Comparison of ENCODE assay signal across 22 cellular contexts in genomic region chr17:79820959-79821330, GRCh38. TPM values are rescaled to one million over a fixed set of nuclear protein-coding genes. Genes with fewer than 3 reads are reported as not detected.
DNase-seq lines count a peak whose midpoint lies in the region; ATAC-seq, FAIRE-seq and TF ChIP-seq lines count a peak whose summit lies in the region.
"Had no signal": no experiment of that assay in that cellular context is flagged by ENCODE, and none has a peak within 500 bp of the region (broad histone marks: within the 10 kb centered on the region; RNA-seq: fewer than 3 reads in every experiment).

No MANE protein-coding gene starts in this region.

- no peak for TF ChIP-seq EP300 in HepG2 (IDR thresholded peaks at IDR 0.05; ENCODE audit: low read depth in 2 of 2, low read length in 2 of 2)
- no peak for TF ChIP-seq EP300 in HepG2 (CRISPR knock-in tag; IDR thresholded peaks at IDR 0.05; ENCODE audit: borderline replicate concordance)

- no TSS peak for BruUV-seq in HepG2 (replicated peaks; lab: Mats Ljungman, UMichigan)

- TF ChIP-seq CTCF in right atrium auricular region (IDR thresholded peaks at IDR 0.05) (no peak), HepG2 (CRISPR knock-in tag; IDR thresholded peaks at IDR 0.05) (no peak), right lobe of liver (IDR thresholded peaks at IDR 0.05) (no peak)

- peaks cover 0 to 5% of the 10 kb centered on the region in 2 donors for H3K27me3 ChIP-seq in right atrium auricular region
- peaks cover 3 to 33% of the 10 kb centered on the region in 2 experiments; a peak in 4 of 5 replicates for H3K27me3 ChIP-seq in HepG2 (ENCODE audit: control insufficient read depth in 1 of 2, insufficient read depth in 2 of 2, low read length in 2 of 2)
- H3K27me3 ChIP-seq in right lobe of liver: no peaks in the 10 kb centered on the region

- peak overlapping the region; percentile 70 for H3K4me2 ChIP-seq in HepG2 (ENCODE audit: low read depth, low read length)
- H3K4me2 ChIP-seq: A549; BLaER1 treated with 17β-estradiol and CSF1 and Interleukin-3, amounts not matched to agents 10 nM and 100 nM had no signal

- WGBS in HepG2 (ENCODE audit: low lambda C conversion rate): 24% methylated on average over 4 of the region's 4 CpGs
- 81% methylated on average over 4 of the region's 4 CpGs for WGBS in right lobe of liver (ENCODE audit: insufficient coverage, low coverage, low lambda C conversion rate, missing lambda C conversion rate)

- no peak for FAIRE-seq in HepG2 (lab: Jason Lieb, UNC)
- FAIRE-seq: A549, D721Med, G401.6, GM12891, GM19239 had no signal

- H2AFZ ChIP-seq in HepG2 (ENCODE audit: low read length): no peak overlapping the region

- H3K4me1 ChIP-seq in right atrium auricular region: peaks cover 0 to 26% of the 10 kb centered on the region in 2 donors
- peaks cover 83% of the 10 kb centered on the region for H3K4me1 ChIP-seq in HepG2 (ENCODE audit: insufficient read depth, low read length)
- peaks cover 0 to 19% (median 0%) of the 10 kb centered on the region in 4 donors for H3K4me1 ChIP-seq in right lobe of liver
- H3K4me1 ChIP-seq: A549 had no signal

- CTCF ChIA-PET in activated naive CD4-positive, alpha-beta T cell treated with anti-CD3 and anti-CD28 coated beads for 36 hours (lab: Charles Lee): interaction anchor here (1.7 kb wide), 1 partner anchor 9 kb away, joined by 4 read pairs; no protein-coding TSS in a partner anchor
- CTCF ChIA-PET in HepG2 (lab: Yijun Ruan, JAX; ENCODE audit: low intra/inter-chr PET ratio, low total read pairs): interaction anchor here (1.6 kb wide), 1 partner anchor 171 kb away, joined by 3 read pairs; no protein-coding TSS in a partner anchor

- in situ Hi-C loops in HepG2 (cut with HindIII; ENCODE audit: extremely low pct_ligation_motif_present, low pct_unique_long_range_greater_than_20kb): no loop called here

- H3K27me3 Mint-ChIP-seq in activated naive CD4-positive, alpha-beta T cell treated with anti-CD3 and anti-CD28 coated beads, Interleukin-2, amount 50 U/mL, for 24 hours: peaks cover 11% of the 10 kb centered on the region
- peaks cover 12% of the 10 kb centered on the region for H3K27me3 Mint-ChIP-seq in activated naive CD4-positive, alpha-beta T cell treated with anti-CD3 and anti-CD28 coated beads for 36 hours (ENCODE audit: low read depth)

- intact Hi-C loops in activated naive CD4-positive, alpha-beta T cell treated with anti-CD3 and anti-CD28 coated beads for 36 hours (cut with micrococcal nuclease): no loop called here
- intact Hi-C loops in cardiac septum (cut with DNase I) (no loop called here), HepG2 (cut with micrococcal nuclease; ENCODE audit: unreplicated experiment) (no loop called here), right lobe of liver (cut with DNase I) (no loop called here)

- no peak for TF ChIP-seq RAD21 in HepG2 (CRISPR knock-in tag; IDR thresholded peaks at IDR 0.05)

- H3K79me2 ChIP-seq in HepG2 (ENCODE audit: insufficient read depth, low read length): no peaks in the 10 kb centered on the region

- H3K4me3 ChIP-seq in right atrium auricular region: no peak overlapping the region
- no peak overlapping the region for H3K4me3 ChIP-seq in HepG2 (replicated peaks in 1 of 3; ENCODE audit: insufficient read depth in 1 of 3, low read depth in 2 of 3, low read length in 3 of 3)
- no peak overlapping the region for H3K4me3 ChIP-seq in right lobe of liver
- H3K4me3 ChIP-seq: A549; BLaER1 treated with 17β-estradiol and CSF1 and Interleukin-3, amounts not matched to agents 10 nM and 100 nM had no signal

- H3K27ac ChIP-seq in right atrium auricular region (peak overlapping the region; percentile 77 to 88), HepG2 (ENCODE audit: extremely low read length, insufficient read depth, low read length) (peak overlapping the region; percentile 78), right lobe of liver (no peak overlapping the region)
- H3K27ac ChIP-seq: 22Rv1; A549; BLaER1 treated with 17β-estradiol and CSF1 and Interleukin-3, amounts not matched to agents 10 nM and 100 nM; C4-2B had no signal

- no peaks in the 10 kb centered on the region for H4K20me1 ChIP-seq in HepG2 (ENCODE audit: insufficient read depth, low read length)

- H3K9ac ChIP-seq in HepG2 (ENCODE audit: insufficient read depth, low read depth, low read length): no peak overlapping the region
- H3K9ac ChIP-seq: BLaER1 treated with 17β-estradiol and CSF1 and Interleukin-3, amounts not matched to agents 10 nM and 100 nM had no signal

- H3K36me3 ChIP-seq in right atrium auricular region (no peaks in the 10 kb centered on the region), HepG2 (replicated peaks in 1 of 2; ENCODE audit: control insufficient read depth in 1 of 2, insufficient read depth in 2 of 2, low read length in 2 of 2) (no peaks in the 10 kb centered on the region), right lobe of liver (no peaks in the 10 kb centered on the region)
- H3K36me3 ChIP-seq: BLaER1 treated with 17β-estradiol and CSF1 and Interleukin-3, amounts not matched to agents 10 nM and 100 nM had no signal

- no peak for TF ChIP-seq POLR2A in HepG2 (IDR thresholded peaks at IDR 0.05; ENCODE audit: insufficient read depth in 1 of 2, low read depth in 2 of 2, low read length in 2 of 2)
- TF ChIP-seq POLR2A in right lobe of liver (IDR thresholded peaks at IDR 0.05): no peak

- peaks cover 4% of the 10 kb centered on the region for H3K4me1 Mint-ChIP-seq in activated naive CD4-positive, alpha-beta T cell treated with anti-CD3 and anti-CD28 coated beads, Interleukin-2, amount 50 U/mL, for 24 hours
- H3K4me1 Mint-ChIP-seq in activated naive CD4-positive, alpha-beta T cell treated with anti-CD3 and anti-CD28 coated beads for 36 hours (ENCODE audit: low read depth): no peaks in the 10 kb centered on the region

- ATAC-seq in HepG2 (peak; percentile 12; the same call in 1 of the 3 replicates), right lobe of liver (no peak)
- ATAC-seq: A549; CD8-positive, alpha-beta T cell had no signal

- DNase-seq in activated naive CD4-positive, alpha-beta T cell treated with anti-CD3 and anti-CD28 coated beads for 36 hours: no peak
- DNase-seq in right atrium auricular region (ENCODE audit: low spot score): no peak
- DNase-seq in cardiac septum (ENCODE audit: low spot score): no peak
- no peak for DNase-seq in HepG2 (ENCODE audit: low spot score)
- DNase-seq in right lobe of liver: no peak
- DNase-seq: AML-193; Caco-2; Calu3; CD4-positive, alpha-beta T cell; CD8-positive, alpha-beta T cell; DMS79 treated with DMSO at 0.1 percent for 48 hours; GF-D8 had no signal

- peak overlapping the region; percentile 68 for H3K27ac Mint-ChIP-seq in activated naive CD4-positive, alpha-beta T cell treated with anti-CD3 and anti-CD28 coated beads, Interleukin-2, amount 50 U/mL, for 24 hours
- no peak overlapping the region for H3K27ac Mint-ChIP-seq in activated naive CD4-positive, alpha-beta T cell treated with anti-CD3 and anti-CD28 coated beads for 36 hours
- H3K27ac Mint-ChIP-seq: B cell; CD4-positive, alpha-beta T cell; CD8-positive, alpha-beta T cell had no signal

- no peaks in the 10 kb centered on the region for H3K36me3 Mint-ChIP-seq in activated naive CD4-positive, alpha-beta T cell treated with anti-CD3 and anti-CD28 coated beads, Interleukin-2, amount 50 U/mL, for 24 hours
- H3K36me3 Mint-ChIP-seq in activated naive CD4-positive, alpha-beta T cell treated with anti-CD3 and anti-CD28 coated beads for 36 hours (ENCODE audit: low read depth): no peaks in the 10 kb centered on the region
- H3K36me3 Mint-ChIP-seq: CD8-positive, alpha-beta T cell had no signal

- H3K4me3 Mint-ChIP-seq in activated naive CD4-positive, alpha-beta T cell treated with anti-CD3 and anti-CD28 coated beads, Interleukin-2, amount 50 U/mL, for 24 hours: no peak overlapping the region
- no peak overlapping the region for H3K4me3 Mint-ChIP-seq in activated naive CD4-positive, alpha-beta T cell treated with anti-CD3 and anti-CD28 coated beads for 36 hours
- H3K4me3 Mint-ChIP-seq: B cell; CD4-positive, alpha-beta T cell; CD8-positive, alpha-beta T cell had no signal

- POLR2A ChIA-PET in HepG2 (lab: Yijun Ruan, JAX): interaction anchor here (0.6 to 16.5 kb wide), 11 partner anchors 8 to 172 kb away, joined by 3 to 274 read pairs (median 6); partner anchors contain the start of genes CBX4 and CBX8

- H3K9me3 Mint-ChIP-seq in activated naive CD4-positive, alpha-beta T cell treated with anti-CD3 and anti-CD28 coated beads, Interleukin-2, amount 50 U/mL, for 24 hours: no peaks in the 10 kb centered on the region
- H3K9me3 Mint-ChIP-seq in activated naive CD4-positive, alpha-beta T cell treated with anti-CD3 and anti-CD28 coated beads for 36 hours: no peaks in the 10 kb centered on the region
- H3K9me3 Mint-ChIP-seq: CD4-positive, alpha-beta T cell; CD8-positive, alpha-beta T cell had no signal

- H3K9me3 ChIP-seq in right atrium auricular region (no peaks in the 10 kb centered on the region), HepG2 (ENCODE audit: low read length) (no peaks in the 10 kb centered on the region), right lobe of liver (no peaks in the 10 kb centered on the region)
- H3K9me3 ChIP-seq: A549; BLaER1 treated with 17β-estradiol and CSF1 and Interleukin-3, amounts not matched to agents 10 nM and 100 nM; Caco-2 had no signal

RNA-seq across cellular contexts. Expression of gene CBX4, which starts 18.3 kb away (rescaled TPM):
- 10 to 100 TPM; 22.7 to 26.3 TPM for total RNA-seq in activated naive CD4-positive, alpha-beta T cell treated with anti-CD3 and anti-CD28 coated beads for 36 hours
- total RNA-seq in right atrium auricular region (10 to 100 TPM; 22.8 to 24.3 TPM), cardiac septum (23.8 TPM), HepG2 (2016; rRNA removed; fragmentation: Illumina TruSeq; extraction: Trizol) (17.1 and 25.8 TPM in 2 replicates), right lobe of liver (10 to 100 TPM in 5 of 6 experiments, 1 to 10 TPM in 1; 8.9 to 21.9 (median 15.1) TPM)
- 4.7 and 4.8 TPM in 2 replicates for total RNA-seq in HepG2 (2016; cell fraction: cytosol; rRNA removed; fragmentation: Illumina TruSeq; extraction: Trizol; ENCODE audit: low read depth)
- 17.7 and 25.2 TPM in 2 replicates for total RNA-seq in HepG2 (2016; cell fraction: insoluble cytoplasmic fraction; rRNA removed; fragmentation: Illumina TruSeq; extraction: Trizol)
- 13.9 and 15.1 TPM in 2 replicates for total RNA-seq in HepG2 (2016; cell fraction: membrane; rRNA removed; fragmentation: Illumina TruSeq; extraction: Trizol)
- total RNA-seq in HepG2 (2016; cell fraction: nucleus; rRNA removed; fragmentation: Illumina TruSeq; extraction: Trizol): 18.5 and 22.8 TPM in 2 replicates
- polyA plus RNA-seq in HepG2 (2011; rRNA removed): 50.8 and 61.1 TPM in 2 replicates
- 31.1 and 45.6 TPM in 2 replicates for polyA plus RNA-seq in HepG2 (2011; cell fraction: cytosol; rRNA removed)
- 117 and 122 TPM in 2 replicates for polyA plus RNA-seq in HepG2 (2011; cell fraction: nucleus; rRNA removed)
- 27.9 and 32.4 TPM in 2 replicates for polyA plus RNA-seq in HepG2 (2012)
- polyA plus RNA-seq in HepG2 (2016; cell fraction: cytosol; fragmentation: Illumina TruSeq; extraction: Trizol; ENCODE audit: low read depth): 3.7 and 4.2 TPM in 2 replicates
- polyA plus RNA-seq in HepG2 (2016; cell fraction: insoluble cytoplasmic fraction; fragmentation: Illumina TruSeq; extraction: Trizol; ENCODE audit: low read depth): 29.4 and 33.0 TPM in 2 replicates
- 11.7 and 12.5 TPM in 2 replicates for polyA plus RNA-seq in HepG2 (2016; cell fraction: membrane; fragmentation: Illumina TruSeq; extraction: Trizol; ENCODE audit: low read depth)
- polyA plus RNA-seq in HepG2 (2016; cell fraction: nucleus; fragmentation: Illumina TruSeq; extraction: Trizol; ENCODE audit: insufficient read depth, low read depth): 60.4 and 60.8 TPM in 2 replicates
- polyA minus RNA-seq in HepG2 (2011; rRNA and poly(A)+ RNA removed; ENCODE audit: low replicate concordance): 17.1 and 51.0 TPM in 2 replicates
- polyA minus RNA-seq in HepG2 (2011; cell fraction: cytosol; rRNA and poly(A)+ RNA removed): 33.1 and 38.6 TPM in 2 replicates
- 17.8 and 25.2 TPM in 2 replicates for polyA minus RNA-seq in HepG2 (2011; cell fraction: nucleus; rRNA and poly(A)+ RNA removed)

RNA-seq across cellular contexts. Expression of gene CBX8, which starts 24.1 kb away (rescaled TPM):
- 1 to 10 TPM; 3.8 to 3.9 TPM for total RNA-seq in activated naive CD4-positive, alpha-beta T cell treated with anti-CD3 and anti-CD28 coated beads for 36 hours
- total RNA-seq in right atrium auricular region: 1 to 10 TPM; 2.7 to 3.0 TPM
- total RNA-seq in cardiac septum: 5.7 TPM
- 12.0 and 12.6 TPM in 2 replicates for total RNA-seq in HepG2 (2016; rRNA removed; fragmentation: Illumina TruSeq; extraction: Trizol)
- 1.3 and 2.4 TPM in 2 replicates for total RNA-seq in HepG2 (2016; cell fraction: cytosol; rRNA removed; fragmentation: Illumina TruSeq; extraction: Trizol; ENCODE audit: low read depth)
- 12.8 and 13.5 TPM in 2 replicates for total RNA-seq in HepG2 (2016; cell fraction: insoluble cytoplasmic fraction; rRNA removed; fragmentation: Illumina TruSeq; extraction: Trizol)
- 4.8 and 5.6 TPM in 2 replicates for total RNA-seq in HepG2 (2016; cell fraction: membrane; rRNA removed; fragmentation: Illumina TruSeq; extraction: Trizol)
- 5.7 and 8.6 TPM in 2 replicates for total RNA-seq in HepG2 (2016; cell fraction: nucleus; rRNA removed; fragmentation: Illumina TruSeq; extraction: Trizol)
- 0.34 and 0.76 TPM in 2 replicates for polyA plus RNA-seq in HepG2 (2011; rRNA removed)
- polyA plus RNA-seq in HepG2 (2011; cell fraction: cytosol; rRNA removed): 0.72 and 0.99 TPM in 2 replicates
- 3.4 and 5.0 TPM in 2 replicates for polyA plus RNA-seq in HepG2 (2011; cell fraction: nucleus; rRNA removed)
- polyA plus RNA-seq in HepG2 (2012): 7.4 and 7.7 TPM in 2 replicates
- polyA plus RNA-seq in HepG2 (2016; cell fraction: cytosol; fragmentation: Illumina TruSeq; extraction: Trizol; ENCODE audit: low read depth): 0.54 and 0.80 TPM in 2 replicates
- polyA plus RNA-seq in HepG2 (2016; cell fraction: insoluble cytoplasmic fraction; fragmentation: Illumina TruSeq; extraction: Trizol; ENCODE audit: low read depth): 10.9 and 11.0 TPM in 2 replicates
- polyA plus RNA-seq in HepG2 (2016; cell fraction: membrane; fragmentation: Illumina TruSeq; extraction: Trizol; ENCODE audit: low read depth): 1.4 TPM in 2 replicates
- 15.7 and 18.7 TPM in 2 replicates for polyA plus RNA-seq in HepG2 (2016; cell fraction: nucleus; fragmentation: Illumina TruSeq; extraction: Trizol; ENCODE audit: insufficient read depth, low read depth)
- 1.2 and 1.6 TPM in 2 replicates for polyA minus RNA-seq in HepG2 (2011; rRNA and poly(A)+ RNA removed; ENCODE audit: low replicate concordance)
- polyA minus RNA-seq in HepG2 (2011; cell fraction: cytosol; rRNA and poly(A)+ RNA removed): 1.8 and 1.9 TPM in 2 replicates
- polyA minus RNA-seq in HepG2 (2011; cell fraction: nucleus; rRNA and poly(A)+ RNA removed): 0.77 and 0.87 TPM in 2 replicates
- total RNA-seq in right lobe of liver: 1 to 10 TPM; 1.2 to 4.7 (median 2.0) TPM

RNA-seq across cellular contexts. Expression of gene CBX2, which starts 43.0 kb away (rescaled TPM):
- total RNA-seq in activated naive CD4-positive, alpha-beta T cell treated with anti-CD3 and anti-CD28 coated beads for 36 hours: 1 to 10 TPM; 5.2 to 5.8 TPM
- total RNA-seq in right atrium auricular region (1 to 10 TPM; 1.0 to 1.7 TPM), cardiac septum (3.5 TPM), HepG2 (2016; rRNA removed; fragmentation: Illumina TruSeq; extraction: Trizol) (13.0 and 14.5 TPM in 2 replicates), right lobe of liver (1 to 10 TPM in 3 of 6 experiments, under 1 TPM in 3; 0.33 to 3.5 (median 1.1) TPM)
- total RNA-seq in HepG2 (2016; cell fraction: cytosol; rRNA removed; fragmentation: Illumina TruSeq; extraction: Trizol; ENCODE audit: low read depth): 6.8 and 7.5 TPM in 2 replicates
- 11.8 and 15.7 TPM in 2 replicates for total RNA-seq in HepG2 (2016; cell fraction: insoluble cytoplasmic fraction; rRNA removed; fragmentation: Illumina TruSeq; extraction: Trizol)
- total RNA-seq in HepG2 (2016; cell fraction: membrane; rRNA removed; fragmentation: Illumina TruSeq; extraction: Trizol): 9.1 and 10.9 TPM in 2 replicates
- 11.8 and 14.3 TPM in 2 replicates for total RNA-seq in HepG2 (2016; cell fraction: nucleus; rRNA removed; fragmentation: Illumina TruSeq; extraction: Trizol)
- polyA plus RNA-seq in HepG2 (2011; rRNA removed): 31.1 and 40.2 TPM in 2 replicates
- polyA plus RNA-seq in HepG2 (2011; cell fraction: cytosol; rRNA removed): 25.9 and 34.2 TPM in 2 replicates
- polyA plus RNA-seq in HepG2 (2011; cell fraction: nucleus; rRNA removed): 90.7 and 95.7 TPM in 2 replicates
- polyA plus RNA-seq in HepG2 (2012): 41.2 and 46.2 TPM in 2 replicates
- polyA plus RNA-seq in HepG2 (2016; cell fraction: cytosol; fragmentation: Illumina TruSeq; extraction: Trizol; ENCODE audit: low read depth): 4.2 and 5.6 TPM in 2 replicates
- 9.1 and 12.0 TPM in 2 replicates for polyA plus RNA-seq in HepG2 (2016; cell fraction: insoluble cytoplasmic fraction; fragmentation: Illumina TruSeq; extraction: Trizol; ENCODE audit: low read depth)
- polyA plus RNA-seq in HepG2 (2016; cell fraction: membrane; fragmentation: Illumina TruSeq; extraction: Trizol; ENCODE audit: low read depth): 3.9 and 6.0 TPM in 2 replicates
- polyA plus RNA-seq in HepG2 (2016; cell fraction: nucleus; fragmentation: Illumina TruSeq; extraction: Trizol; ENCODE audit: insufficient read depth, low read depth): 18.6 and 21.1 TPM in 2 replicates
- 42.9 and 69.2 TPM in 2 replicates for polyA minus RNA-seq in HepG2 (2011; rRNA and poly(A)+ RNA removed; ENCODE audit: low replicate concordance)
- polyA minus RNA-seq in HepG2 (2011; cell fraction: cytosol; rRNA and poly(A)+ RNA removed): 31.2 and 31.6 TPM in 2 replicates
- 17.8 and 22.4 TPM in 2 replicates for polyA minus RNA-seq in HepG2 (2011; cell fraction: nucleus; rRNA and poly(A)+ RNA removed)

Comparison
In these comparisons a context has a peak if more than half of its experiments do, and no peak if none do; other contexts are left out.
1. H3K27ac ChIP-seq: peak in right atrium auricular region (2 of 2) and HepG2 (single experiment); none in right lobe of liver (0 of 3).